11 cellular contexts compared by ENCODE assay signal in genomic region chr17:66667491-66668030, GRCh38.
DNase-seq lines count a peak whose midpoint lies in the region; ATAC-seq and TF ChIP-seq lines count a peak whose summit lies in the region.
"Had no signal": no experiment of that assay in that cellular context is flagged by ENCODE, and none has a peak within 500 bp of the region (broad histone marks: within the 10 kb centered on the region; RNA-seq: fewer than 3 reads in every experiment).

No MANE protein-coding gene starts in this region.

- peaks cover 8% of the 10 kb centered on the region; the same call in 1 of the 2 replicates for H3K4me1 Mint-ChIP-seq in HFFc6 (ENCODE audit: low read depth)
- H3K4me1 Mint-ChIP-seq: naive B cell had no signal

- H3K4me3 ChIP-seq in upper lobe of right lung, result no peak overlapping the region

- H3K9me3 ChIP-seq in upper lobe of right lung, result no peaks in the 10 kb centered on the region

- no peak overlapping the region for H3K27ac Mint-ChIP-seq in HFFc6
- H3K27ac Mint-ChIP-seq: naive B cell had no signal

- H3K4me3 Mint-ChIP-seq in HFFc6, result no peak overlapping the region
- H3K4me3 Mint-ChIP-seq: naive B cell had no signal

- ATAC-seq in GM19025 (IDR thresholded peaks at IDR 0.05; ENCODE audit: low read depth, unreplicated experiment) (peak; percentile 80), HG02610 (IDR thresholded peaks at IDR 0.05; ENCODE audit: unreplicated experiment) (no peak), HG03442 (IDR thresholded peaks at IDR 0.05; ENCODE audit: unreplicated experiment) (no peak), upper lobe of right lung (no peak)
- peak; percentile 91 to 95 for ATAC-seq in activated CD4-positive, CD25-positive, alpha-beta regulatory T cell treated with anti-CD3 and anti-CD28 coated beads, Interleukin-2, amount 50 U/mL, for 24 hours

- H3K4me1 ChIP-seq in upper lobe of right lung, result no peaks in the 10 kb centered on the region

- peaks cover 2% of the 10 kb centered on the region for H3K27me3 Mint-ChIP-seq in HFFc6 (ENCODE audit: insufficient read depth)

- H3K36me3 Mint-ChIP-seq in HFFc6 (ENCODE audit: low read depth), result peaks cover 30% of the 10 kb centered on the region
- H3K36me3 Mint-ChIP-seq: naive B cell had no signal

- intact Hi-C loops in upper lobe of right lung (cut with DNase I), result no loop called here

- no peaks in the 10 kb centered on the region for H3K36me3 ChIP-seq in upper lobe of right lung

- no peaks in the 10 kb centered on the region for H3K27me3 ChIP-seq in upper lobe of right lung

- TF ChIP-seq CTCF in HFFc6 (IDR thresholded peaks at IDR 0.05) (no peak), upper lobe of right lung (IDR thresholded peaks at IDR 0.05) (no peak)

- H3K9me3 Mint-ChIP-seq in HFFc6, result no peaks in the 10 kb centered on the region

- DNase-seq in activated naive CD4-positive, alpha-beta T cell treated with Interleukin-2 at 50 U/mL for 16 hours, result peak; percentile 75
- DNase-seq in stimulated activated CD4-positive, alpha-beta T cell treated with anti-CD3 and anti-CD28 coated beads, TNF-alpha, amount 100 ng/mL, for 48 hours (ENCODE audit: low read depth in 3 of 3), result peak in 2 of 3 donors; percentile 50 to 66
- DNase-seq in HFFc6, result no peak
- DNase-seq in upper lobe of right lung, result no peak
- DNase-seq: naive B cell, NCI-H1930, SHP77 had no signal

- H3K27ac ChIP-seq in upper lobe of right lung, result no peak overlapping the region

Comparison
In these comparisons a context has a peak if more than half of its experiments do, and no peak if none do; other contexts are left out.
1. ATAC-seq: peak in GM19025 (single experiment) and activated CD4-positive, CD25-positive, alpha-beta regulatory T cell treated with anti-CD3 and anti-CD28 coated beads, Interleukin-2, amount 50 U/mL, for 24 hours (2 of 2); none in HG02610 (single experiment), HG03442 (single experiment) and upper lobe of right lung (single experiment).
2. DNase-seq: peak in activated naive CD4-positive, alpha-beta T cell treated with Interleukin-2 at 50 U/mL for 16 hours (single experiment) and stimulated activated CD4-positive, alpha-beta T cell treated with anti-CD3 and anti-CD28 coated beads, TNF-alpha, amount 100 ng/mL, for 48 hours (2 of 3); none in HFFc6 (single experiment) and upper lobe of right lung (single experiment).